Comparison of ENCODE assay signal across 2 cellular contexts in the genomic region with DNA sequence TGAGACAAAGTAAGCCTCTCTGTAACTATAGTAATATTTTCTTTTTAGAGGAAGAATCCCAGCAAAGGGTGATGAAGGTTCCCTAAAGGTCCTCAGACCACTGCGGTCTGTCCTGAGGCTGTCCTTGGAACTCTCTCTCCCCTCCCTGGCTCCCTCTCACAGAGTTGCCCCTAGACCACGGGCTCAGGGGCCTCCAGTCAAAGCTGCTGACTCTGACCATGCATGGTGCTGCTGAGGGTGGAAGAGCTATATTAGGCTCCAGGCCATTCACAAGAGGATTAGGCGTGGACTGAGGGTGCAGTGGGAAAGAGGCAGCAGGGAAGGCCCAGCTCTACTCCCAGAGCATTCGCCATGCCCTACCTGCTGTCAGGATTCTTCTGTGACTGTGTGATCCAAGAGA.
TF ChIP-seq lines count a peak whose summit lies in the region.

No MANE protein-coding gene starts in this region.

TF ChIP-seq in H1, 55 proteins besides CTCF, POLR2A, EP300 and RAD21:
- TF ChIP-seq SP2 (IDR thresholded peaks at IDR 0.05; ENCODE audit: low read length) (no peak), RFX5 (IDR thresholded peaks at IDR 0.05; ENCODE audit: borderline replicate concordance, low read depth, low read length) (no peak), ZNF274 (IDR thresholded peaks at IDR 0.05; ENCODE audit: borderline replicate concordance, extremely low read depth, low read length) (no peak), SP4 (IDR thresholded peaks at IDR 0.05; ENCODE audit: low read length) (no peak), RXRA (IDR thresholded peaks at IDR 0.05; ENCODE audit: insufficient read depth, low read depth, low read length) (no peak), USF2 (IDR thresholded peaks at IDR 0.05; ENCODE audit: low read length) (no peak), E2F6 (IDR thresholded peaks at IDR 0.05) (no peak), TAF7 (optimal IDR thresholded peaks at IDR 0.05; ENCODE audit: borderline replicate concordance, low read depth, low read length) (no peak), PHF8 (conservative IDR thresholded peaks at IDR 0.05; ENCODE audit: low read depth, low read length) (no peak), CEBPB (IDR thresholded peaks at IDR 0.05; ENCODE audit: low read depth, low read length) (no peak), NRF1 (IDR thresholded peaks at IDR 0.05; ENCODE audit: low read depth, low read length) (no peak)

TF ChIP-seq in HepG2, 621 proteins besides CTCF, POLR2A, EP300 and RAD21:
- TF ChIP-seq ZNF674 (CRISPR knock-in tag; IDR thresholded peaks at IDR 0.05; ENCODE audit: low read depth) (no peak), FIP1L1 (IDR thresholded peaks at IDR 0.05; ENCODE audit: borderline replicate concordance, insufficient read depth, low read depth, low read length) (no peak), NCOA5 (CRISPR knock-in tag; IDR thresholded peaks at IDR 0.05) (no peak), ATF1 (CRISPR knock-in tag; IDR thresholded peaks at IDR 0.05) (no peak), SKIL (CRISPR knock-in tag; IDR thresholded peaks at IDR 0.05; ENCODE audit: borderline replicate concordance) (no peak), ZBTB20 (CRISPR knock-in tag; IDR thresholded peaks at IDR 0.05; ENCODE audit: borderline replicate concordance, low read depth) (no peak), XBP1 (CRISPR knock-in tag; IDR thresholded peaks at IDR 0.05) (no peak), ELK4 (CRISPR knock-in tag; IDR thresholded peaks at IDR 0.05; ENCODE audit: borderline replicate concordance) (no peak), ZSCAN9 (CRISPR knock-in tag; IDR thresholded peaks at IDR 0.05; ENCODE audit: borderline replicate concordance) (no peak), GZF1 (CRISPR knock-in tag; IDR thresholded peaks at IDR 0.05) (no peak), ZNF577 (CRISPR knock-in tag; IDR thresholded peaks at IDR 0.05; ENCODE audit: borderline replicate concordance, low read depth) (no peak), GATA4 (IDR thresholded peaks at IDR 0.05; ENCODE audit: borderline replicate concordance, low read depth) (no peak), KDM4B (CRISPR knock-in tag; IDR thresholded peaks at IDR 0.05) (no peak), ZSCAN20 (CRISPR knock-in tag; IDR thresholded peaks at IDR 0.05; ENCODE audit: borderline replicate concordance) (no peak), RFX1 (IDR thresholded peaks at IDR 0.05) (no peak)
- TF ChIP-seq, protein P1, sequence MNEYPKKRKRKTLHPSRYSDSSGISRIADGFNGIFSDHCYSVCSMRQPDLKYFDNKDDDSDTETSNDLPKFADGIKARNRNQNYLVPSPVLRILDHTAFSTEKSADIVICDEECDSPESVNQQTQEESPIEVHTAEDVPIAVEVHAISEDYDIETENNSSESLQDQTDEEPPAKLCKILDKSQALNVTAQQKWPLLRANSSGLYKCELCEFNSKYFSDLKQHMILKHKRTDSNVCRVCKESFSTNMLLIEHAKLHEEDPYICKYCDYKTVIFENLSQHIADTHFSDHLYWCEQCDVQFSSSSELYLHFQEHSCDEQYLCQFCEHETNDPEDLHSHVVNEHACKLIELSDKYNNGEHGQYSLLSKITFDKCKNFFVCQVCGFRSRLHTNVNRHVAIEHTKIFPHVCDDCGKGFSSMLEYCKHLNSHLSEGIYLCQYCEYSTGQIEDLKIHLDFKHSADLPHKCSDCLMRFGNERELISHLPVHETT (CRISPR knock-in tag; conservative IDR thresholded peaks at IDR 0.05) = no peak
- TF ChIP-seq, protein P2, sequence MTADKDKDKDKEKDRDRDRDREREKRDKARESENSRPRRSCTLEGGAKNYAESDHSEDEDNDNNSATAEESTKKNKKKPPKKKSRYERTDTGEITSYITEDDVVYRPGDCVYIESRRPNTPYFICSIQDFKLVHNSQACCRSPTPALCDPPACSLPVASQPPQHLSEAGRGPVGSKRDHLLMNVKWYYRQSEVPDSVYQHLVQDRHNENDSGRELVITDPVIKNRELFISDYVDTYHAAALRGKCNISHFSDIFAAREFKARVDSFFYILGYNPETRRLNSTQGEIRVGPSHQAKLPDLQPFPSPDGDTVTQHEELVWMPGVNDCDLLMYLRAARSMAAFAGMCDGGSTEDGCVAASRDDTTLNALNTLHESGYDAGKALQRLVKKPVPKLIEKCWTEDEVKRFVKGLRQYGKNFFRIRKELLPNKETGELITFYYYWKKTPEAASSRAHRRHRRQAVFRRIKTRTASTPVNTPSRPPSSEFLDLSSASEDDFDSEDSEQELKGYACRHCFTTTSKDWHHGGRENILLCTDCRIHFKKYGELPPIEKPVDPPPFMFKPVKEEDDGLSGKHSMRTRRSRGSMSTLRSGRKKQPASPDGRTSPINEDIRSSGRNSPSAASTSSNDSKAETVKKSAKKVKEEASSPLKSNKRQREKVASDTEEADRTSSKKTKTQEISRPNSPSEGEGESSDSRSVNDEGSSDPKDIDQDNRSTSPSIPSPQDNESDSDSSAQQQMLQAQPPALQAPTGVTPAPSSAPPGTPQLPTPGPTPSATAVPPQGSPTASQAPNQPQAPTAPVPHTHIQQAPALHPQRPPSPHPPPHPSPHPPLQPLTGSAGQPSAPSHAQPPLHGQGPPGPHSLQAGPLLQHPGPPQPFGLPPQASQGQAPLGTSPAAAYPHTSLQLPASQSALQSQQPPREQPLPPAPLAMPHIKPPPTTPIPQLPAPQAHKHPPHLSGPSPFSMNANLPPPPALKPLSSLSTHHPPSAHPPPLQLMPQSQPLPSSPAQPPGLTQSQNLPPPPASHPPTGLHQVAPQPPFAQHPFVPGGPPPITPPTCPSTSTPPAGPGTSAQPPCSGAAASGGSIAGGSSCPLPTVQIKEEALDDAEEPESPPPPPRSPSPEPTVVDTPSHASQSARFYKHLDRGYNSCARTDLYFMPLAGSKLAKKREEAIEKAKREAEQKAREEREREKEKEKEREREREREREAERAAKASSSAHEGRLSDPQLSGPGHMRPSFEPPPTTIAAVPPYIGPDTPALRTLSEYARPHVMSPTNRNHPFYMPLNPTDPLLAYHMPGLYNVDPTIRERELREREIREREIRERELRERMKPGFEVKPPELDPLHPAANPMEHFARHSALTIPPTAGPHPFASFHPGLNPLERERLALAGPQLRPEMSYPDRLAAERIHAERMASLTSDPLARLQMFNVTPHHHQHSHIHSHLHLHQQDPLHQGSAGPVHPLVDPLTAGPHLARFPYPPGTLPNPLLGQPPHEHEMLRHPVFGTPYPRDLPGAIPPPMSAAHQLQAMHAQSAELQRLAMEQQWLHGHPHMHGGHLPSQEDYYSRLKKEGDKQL (CRISPR knock-in tag; IDR thresholded peaks at IDR 0.05; ENCODE audit: low read depth) = no peak
